ENCODE assay signal across 9 cellular contexts in genomic region chr22:46777609-46777970, GRCh38. TPM values are rescaled to one million over a fixed set of nuclear protein-coding genes. Genes with fewer than 3 reads are reported as not detected.
DNase-seq lines count a peak whose midpoint lies in the region; ATAC-seq, FAIRE-seq and TF ChIP-seq lines count a peak whose summit lies in the region.
"Had no signal": no experiment of that assay in that cellular context is flagged by ENCODE, and none has a peak within 500 bp of the region (broad histone marks: within the 10 kb centered on the region; RNA-seq: fewer than 3 reads in every experiment).

No MANE protein-coding gene starts in this region.

- TF ChIP-seq POLR2A in GM12892 (IDR thresholded peaks at IDR 0.05; ENCODE audit: low read depth, low read length) (no peak), prostate gland (IDR thresholded peaks at IDR 0.05) (no peak)

- H3K27ac Mint-ChIP-seq in dendritic cell treated with granulocyte-macrophage colony-stimulating factor and Interleukin-4, amounts not matched to agents 40 ng/mL and 50 ng/mL, for 4 days, result peak overlapping the region; percentile 83

- H3K27me3 ChIP-seq in SU-DHL-6 (ENCODE audit: low read length), result no peaks in the 10 kb centered on the region
- no peaks in the 10 kb centered on the region for H3K27me3 ChIP-seq in prostate gland (replicated peaks; ENCODE audit: insufficient read depth)

- intact Hi-C loops in dendritic cell treated with granulocyte-macrophage colony-stimulating factor and Interleukin-4, amounts not matched to agents 40 ng/mL and 50 ng/mL, for 4 days (cut with micrococcal nuclease), result no loop called here
- intact Hi-C loops in prostate gland (cut with DNase I), result no loop called here

- H3K4me3 ChIP-seq in SU-DHL-6 (ENCODE audit: insufficient read depth, low read length, poor library complexity, severe bottlenecking) (peak overlapping the region; percentile 14), prostate gland (no peak overlapping the region)

- H3K36me3 ChIP-seq in SU-DHL-6 (ENCODE audit: low read length) (no peaks in the 10 kb centered on the region), prostate gland (no peaks in the 10 kb centered on the region)

- 0 out of 2 replicates have a peak, but pooled peaks cover 4% of the 10 kb centered on the region for H4K20me1 ChIP-seq in SU-DHL-6 (ENCODE audit: low read depth, low read length)

- H3K9me3 Mint-ChIP-seq in dendritic cell treated with granulocyte-macrophage colony-stimulating factor and Interleukin-4, amounts not matched to agents 40 ng/mL and 50 ng/mL, for 4 days, result no peaks in the 10 kb centered on the region

- H3K9me3 ChIP-seq in SU-DHL-6 (ENCODE audit: insufficient read depth, low read length) (no peaks in the 10 kb centered on the region), prostate gland (no peaks in the 10 kb centered on the region)

- H3K4me1 Mint-ChIP-seq in dendritic cell treated with granulocyte-macrophage colony-stimulating factor and Interleukin-4, amounts not matched to agents 40 ng/mL and 50 ng/mL, for 4 days (ENCODE audit: low read depth), result peaks cover 89% of the 10 kb centered on the region

- H3K9ac ChIP-seq in SU-DHL-6 (ENCODE audit: low read length), result peak overlapping the region; percentile 69

- H3K79me2 ChIP-seq in SU-DHL-6 (ENCODE audit: insufficient read depth, low read length), result peaks cover 83% of the 10 kb centered on the region

- DNase-seq in GM12892 (ENCODE audit: insufficient read length), result no peak
- DNase-seq in stimulated activated CD4-positive, alpha-beta T cell treated with anti-CD3 and anti-CD28 coated beads, Interleukin-1b, Interleukin-23, amount 100 ng/mL, for 48 hours, result peak; percentile 52
- DNase-seq in effector CD8-positive, alpha-beta T cell (lab: John Stamatoyannopoulos, UW), result no peak
- no peak for DNase-seq in NCI-H2196 treated with DMSO at 0.1 percent for 48 hours (lab: John Stamatoyannopoulos, UW; ENCODE audit: unreplicated experiment)
- no peak for DNase-seq in prostate gland (ENCODE audit: low spot score)

- ATAC-seq in GM19397 (IDR thresholded peaks at IDR 0.05; ENCODE audit: unreplicated experiment), result no peak

- peak; percentile 98 for FAIRE-seq in GM12892 (lab: Jason Lieb, UNC)
- FAIRE-seq: bronchial epithelial cell had no signal

- peak overlapping the region; percentile 98 for H3K27ac ChIP-seq in SU-DHL-6 (ENCODE audit: low read depth, low read length)
- no peak overlapping the region for H3K27ac ChIP-seq in prostate gland

- peaks cover 76% of the 10 kb centered on the region for H3K36me3 Mint-ChIP-seq in dendritic cell treated with granulocyte-macrophage colony-stimulating factor and Interleukin-4, amounts not matched to agents 40 ng/mL and 50 ng/mL, for 4 days (ENCODE audit: low read depth)

- 67% methylated on average over 11 of the region's 11 CpGs for WGBS in prostate gland

- peaks cover 31% of the 10 kb centered on the region for H3F3A ChIP-seq in SU-DHL-6 (ENCODE audit: insufficient read depth)

- H3K4me3 Mint-ChIP-seq in dendritic cell treated with granulocyte-macrophage colony-stimulating factor and Interleukin-4, amounts not matched to agents 40 ng/mL and 50 ng/mL, for 4 days, result peak overlapping the region; percentile 53

- no peaks in the 10 kb centered on the region for H3K27me3 Mint-ChIP-seq in dendritic cell treated with granulocyte-macrophage colony-stimulating factor and Interleukin-4, amounts not matched to agents 40 ng/mL and 50 ng/mL, for 4 days

- H3K4me2 ChIP-seq in SU-DHL-6 (ENCODE audit: low read depth, low read length, poor library complexity, severe bottlenecking), result peak overlapping the region; percentile 93

- no peaks in the 10 kb centered on the region for H3K9me2 ChIP-seq in SU-DHL-6 (replicated peaks; ENCODE audit: insufficient read depth, low read length)

- no peaks in the 10 kb centered on the region for H3K4me1 ChIP-seq in prostate gland (replicated peaks)

- no peak for TF ChIP-seq CTCF in SU-DHL-6 (IDR thresholded peaks at IDR 0.05; ENCODE audit: insufficient read depth, low read length, poor library complexity, severe bottlenecking)
- TF ChIP-seq CTCF in prostate gland (IDR thresholded peaks at IDR 0.05), result no peak

- no peak overlapping the region for H2AFZ ChIP-seq in SU-DHL-6 (ENCODE audit: low read depth, low read length, severe bottlenecking)

RNA-seq across cellular contexts. Expression of gene TBC1D22A, which starts 15.1 kb away (rescaled TPM):
- polyA plus RNA-seq in GM12892 (2012; ENCODE audit: missing spikeins), result 29.0 TPM
- 10 to 100 TPM; 16.0 to 30.7 TPM for total RNA-seq in prostate gland

RNA-seq across cellular contexts. Expression of gene CERK, which starts 39.5 kb away (rescaled TPM):
- 17.3 TPM for polyA plus RNA-seq in GM12892 (2012; ENCODE audit: missing spikeins)
- 10 to 100 TPM; 10.2 to 18.0 TPM for total RNA-seq in prostate gland
